Comparison of ENCODE assay signal across 11 cellular contexts in the genomic region with DNA sequence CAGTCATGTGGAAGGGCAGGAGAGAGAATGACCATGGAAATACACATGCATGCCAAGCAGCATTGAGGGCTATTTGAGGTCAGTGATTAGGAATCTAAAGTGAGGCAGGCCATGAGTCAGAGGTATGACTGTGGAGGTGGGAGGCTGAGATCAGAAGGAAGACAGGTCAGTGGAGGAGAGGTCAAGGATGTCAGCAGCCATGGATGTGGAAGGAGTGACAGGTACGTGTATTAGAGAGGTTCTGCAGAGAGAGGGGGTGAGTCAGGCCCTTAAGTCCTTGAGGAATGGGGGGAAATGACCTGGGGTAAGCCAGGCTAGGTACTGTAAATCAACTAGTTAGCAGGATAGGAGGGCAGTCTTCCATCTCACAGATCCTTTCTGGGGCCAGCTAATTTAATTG.
DNase-seq lines count a peak whose midpoint lies in the region; ATAC-seq, FAIRE-seq and TF ChIP-seq lines count a peak whose summit lies in the region.
"Had no signal": no experiment of that assay in that cellular context is flagged by ENCODE, and none has a peak within 500 bp of the region (broad histone marks: within the 10 kb centered on the region; RNA-seq: fewer than 3 reads in every experiment).

No MANE protein-coding gene starts in this region.

- H3K9ac ChIP-seq in HepG2 (ENCODE audit: insufficient read depth, low read depth, low read length): no peak overlapping the region

- 25% methylated on average over 1 of the region's 1 CpG for WGBS in HepG2 (ENCODE audit: low lambda C conversion rate)

- in situ Hi-C loops in HepG2 (cut with HindIII; ENCODE audit: extremely low pct_ligation_motif_present, low pct_unique_long_range_greater_than_20kb): no loop called here

- TF ChIP-seq CTCF in choroid plexus epithelial cell (conservative IDR thresholded peaks at IDR 0.05; ENCODE audit: low read depth, low read length) (no peak), HepG2 (CRISPR knock-in tag; IDR thresholded peaks at IDR 0.05) (no peak), A673 (conservative IDR thresholded peaks at IDR 0.05; ENCODE audit: low read depth, low read length) (no peak)

- DNase-seq in AG08396 (ENCODE audit: low spot score) (peak; percentile 67), HTR-8/SVneo (ENCODE audit: insufficient read length, low spot score) (peak; percentile 33), choroid plexus epithelial cell (ENCODE audit: low read depth) (peak; percentile 16), HepG2 (ENCODE audit: low spot score) (peak; percentile 52), C1 segment of cervical spinal cord (lab: John Stamatoyannopoulos, UW) (no peak), A673 (ENCODE audit: low spot score) (no peak)
- DNase-seq: activated CD4-positive, alpha-beta T cell treated with anti-CD3 and anti-CD28 coated beads for 1 hour; CD8-positive, alpha-beta memory T cell; effector CD4-positive, alpha-beta T cell had no signal

- intact Hi-C loops in HepG2 (cut with micrococcal nuclease; ENCODE audit: unreplicated experiment): no loop called here
- intact Hi-C loops in A673 (cut with micrococcal nuclease; ENCODE audit: unreplicated experiment): no loop called here

- TF ChIP-seq EP300 in HepG2 (IDR thresholded peaks at IDR 0.05; ENCODE audit: low read depth in 2 of 2, low read length in 2 of 2) (peak in 1 of 2 experiments; percentile 61; a peak in 1 of 4 replicates), HepG2 (CRISPR knock-in tag; IDR thresholded peaks at IDR 0.05; ENCODE audit: borderline replicate concordance) (no peak)

- 0 out of 2 replicates have a peak, but pooled peaks cover 8% of the 10 kb centered on the region for H3K4me1 ChIP-seq in HepG2 (ENCODE audit: insufficient read depth, low read length)
- H3K4me1 ChIP-seq in A673 (ENCODE audit: insufficient read depth, low read length, poor library complexity, severe bottlenecking): no peaks in the 10 kb centered on the region

- H3K27me3 ChIP-seq in HepG2 (ENCODE audit: control insufficient read depth in 1 of 2, insufficient read depth in 2 of 2, low read length in 2 of 2) (no peaks in the 10 kb centered on the region), A673 (replicated peaks; ENCODE audit: insufficient read depth, low read depth, low read length, poor library complexity) (no peaks in the 10 kb centered on the region)

- no peak overlapping the region for H3K27ac ChIP-seq in HepG2 (ENCODE audit: extremely low read length, insufficient read depth, low read length)
- H3K27ac ChIP-seq in A673 (ENCODE audit: low read depth, low read length, poor library complexity, severe bottlenecking): no peak overlapping the region

- no peak overlapping the region for H2AFZ ChIP-seq in HepG2 (ENCODE audit: low read length)

- no peaks in the 10 kb centered on the region for H3K79me2 ChIP-seq in HepG2 (ENCODE audit: insufficient read depth, low read length)

- H3K36me3 ChIP-seq in HepG2 (replicated peaks in 1 of 2; ENCODE audit: control insufficient read depth in 1 of 2, insufficient read depth in 2 of 2, low read length in 2 of 2) (no peaks in the 10 kb centered on the region), A673 (ENCODE audit: insufficient read depth, low read length, poor library complexity, severe bottlenecking) (no peaks in the 10 kb centered on the region)

- no peak for TF ChIP-seq POLR2A in HepG2 (IDR thresholded peaks at IDR 0.05; ENCODE audit: insufficient read depth in 1 of 2, low read depth in 2 of 2, low read length in 2 of 2)

- H3K4me2 ChIP-seq in HepG2 (ENCODE audit: low read depth, low read length): no peak overlapping the region

- POLR2A ChIA-PET in HepG2 (lab: Yijun Ruan, JAX): no interaction called here
- POLR2A ChIA-PET in A673 (lab: Charles Lee; ENCODE audit: low non-redundant PET): no interaction called here

- H3K4me3 ChIP-seq in choroid plexus epithelial cell (ENCODE audit: low read depth, low read length): no peak overlapping the region
- no peak overlapping the region for H3K4me3 ChIP-seq in HepG2 (replicated peaks in 1 of 3; ENCODE audit: insufficient read depth in 1 of 3, low read depth in 2 of 3, low read length in 3 of 3)
- H3K4me3 ChIP-seq in A673 (ENCODE audit: low read depth, low read length, poor library complexity, severe bottlenecking): no peak overlapping the region

- H3K9me3 ChIP-seq in HepG2 (ENCODE audit: low read length) (no peaks in the 10 kb centered on the region), A673 (ENCODE audit: low read depth, low read length, poor library complexity, severe bottlenecking) (no peaks in the 10 kb centered on the region)

- no peak for TF ChIP-seq RAD21 in HepG2 (CRISPR knock-in tag; IDR thresholded peaks at IDR 0.05)

- ATAC-seq in HepG2: peak; percentile 59; the same call in 2 of the 3 replicates
- ATAC-seq in GM19351 (IDR thresholded peaks at IDR 0.05; ENCODE audit: unreplicated experiment): no peak
- no peak for ATAC-seq in HG02642 (IDR thresholded peaks at IDR 0.05; ENCODE audit: poor library complexity, unreplicated experiment)

- CTCF ChIA-PET in HepG2 (lab: Yijun Ruan, JAX; ENCODE audit: low intra/inter-chr PET ratio, low total read pairs) (no interaction called here), A673 (lab: Charles Lee) (no interaction called here)

- FAIRE-seq in HTR-8/SVneo (lab: Jason Lieb, UNC): peak; percentile 16
- no peak for FAIRE-seq in HepG2 (lab: Jason Lieb, UNC)

- no TSS peak for BruUV-seq in HepG2 (replicated peaks; lab: Mats Ljungman, UMichigan)
- BruUV-seq in A673 (replicated peaks; lab: Mats Ljungman, UMichigan): no TSS peak

- no peaks in the 10 kb centered on the region for H4K20me1 ChIP-seq in HepG2 (ENCODE audit: insufficient read depth, low read length)

TF ChIP-seq in HepG2, 621 proteins besides CTCF, POLR2A, EP300 and RAD21 (continues in another document):
- TF ChIP-seq ZNF891 (CRISPR knock-in tag; IDR thresholded peaks at IDR 0.05) (no peak), HMG20A (CRISPR knock-in tag; IDR thresholded peaks at IDR 0.05; ENCODE audit: borderline replicate concordance) (peak; percentile 30; the same call in 1 of the 2 replicates), ZNF781 (CRISPR knock-in tag; IDR thresholded peaks at IDR 0.05; ENCODE audit: borderline replicate concordance, not compliant biosample characterization) (no peak), PPARG (CRISPR knock-in tag; conservative IDR thresholded peaks at IDR 0.05) (peak; percentile 73), SCMH1 (CRISPR knock-in tag; IDR thresholded peaks at IDR 0.05; ENCODE audit: borderline replicate concordance) (no peak), SRSF9 (IDR thresholded peaks at IDR 0.05; ENCODE audit: borderline replicate concordance, insufficient read depth, low read depth, low read length, poor library complexity, severe bottlenecking) (no peak), ZNF615 (CRISPR knock-in tag; IDR thresholded peaks at IDR 0.05; ENCODE audit: borderline replicate concordance) (no peak), MTF1 (CRISPR knock-in tag; IDR thresholded peaks at IDR 0.05) (no peak), AHR (CRISPR knock-in tag; IDR thresholded peaks at IDR 0.05) (no peak), NR2F6 (IDR thresholded peaks at IDR 0.05) (peak; percentile 35), NR2F6 (CRISPR knock-in tag; IDR thresholded peaks at IDR 0.05) (0 out of 2 replicates have a peak, but pooled peaks have one; percentile 12), GLI4 (CRISPR knock-in tag; IDR thresholded peaks at IDR 0.05; ENCODE audit: borderline replicate concordance) (no peak), TMF1 (CRISPR knock-in tag; IDR thresholded peaks at IDR 0.05; ENCODE audit: low read depth) (no peak), SNRNP70 (IDR thresholded peaks at IDR 0.05; ENCODE audit: low read depth, low read length) (no peak), ZNF24 (IDR thresholded peaks at IDR 0.05) (no peak)
- TF ChIP-seq, protein P1, sequence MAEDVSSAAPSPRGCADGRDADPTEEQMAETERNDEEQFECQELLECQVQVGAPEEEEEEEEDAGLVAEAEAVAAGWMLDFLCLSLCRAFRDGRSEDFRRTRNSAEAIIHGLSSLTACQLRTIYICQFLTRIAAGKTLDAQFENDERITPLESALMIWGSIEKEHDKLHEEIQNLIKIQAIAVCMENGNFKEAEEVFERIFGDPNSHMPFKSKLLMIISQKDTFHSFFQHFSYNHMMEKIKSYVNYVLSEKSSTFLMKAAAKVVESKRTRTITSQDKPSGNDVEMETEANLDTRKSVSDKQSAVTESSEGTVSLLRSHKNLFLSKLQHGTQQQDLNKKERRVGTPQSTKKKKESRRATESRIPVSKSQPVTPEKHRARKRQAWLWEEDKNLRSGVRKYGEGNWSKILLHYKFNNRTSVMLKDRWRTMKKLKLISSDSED (CRISPR knock-in tag; IDR thresholded peaks at IDR 0.05): no peak
- TF ChIP-seq, protein P2, sequence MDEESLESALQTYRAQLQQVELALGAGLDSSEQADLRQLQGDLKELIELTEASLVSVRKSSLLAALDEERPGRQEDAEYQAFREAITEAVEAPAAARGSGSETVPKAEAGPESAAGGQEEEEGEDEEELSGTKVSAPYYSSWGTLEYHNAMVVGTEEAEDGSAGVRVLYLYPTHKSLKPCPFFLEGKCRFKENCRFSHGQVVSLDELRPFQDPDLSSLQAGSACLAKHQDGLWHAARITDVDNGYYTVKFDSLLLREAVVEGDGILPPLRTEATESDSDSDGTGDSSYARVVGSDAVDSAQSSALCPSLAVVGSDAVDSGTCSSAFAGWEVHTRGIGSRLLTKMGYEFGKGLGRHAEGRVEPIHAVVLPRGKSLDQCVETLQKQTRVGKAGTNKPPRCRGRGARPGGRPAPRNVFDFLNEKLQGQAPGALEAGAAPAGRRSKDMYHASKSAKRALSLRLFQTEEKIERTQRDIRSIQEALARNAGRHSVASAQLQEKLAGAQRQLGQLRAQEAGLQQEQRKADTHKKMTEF (CRISPR knock-in tag; IDR thresholded peaks at IDR 0.05): no peak
- TF ChIP-seq, protein P3, sequence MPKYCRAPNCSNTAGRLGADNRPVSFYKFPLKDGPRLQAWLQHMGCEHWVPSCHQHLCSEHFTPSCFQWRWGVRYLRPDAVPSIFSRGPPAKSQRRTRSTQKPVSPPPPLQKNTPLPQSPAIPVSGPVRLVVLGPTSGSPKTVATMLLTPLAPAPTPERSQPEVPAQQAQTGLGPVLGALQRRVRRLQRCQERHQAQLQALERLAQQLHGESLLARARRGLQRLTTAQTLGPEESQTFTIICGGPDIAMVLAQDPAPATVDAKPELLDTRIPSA (CRISPR knock-in tag; IDR thresholded peaks at IDR 0.05; ENCODE audit: borderline replicate concordance): no peak
- TF ChIP-seq, protein P4, sequence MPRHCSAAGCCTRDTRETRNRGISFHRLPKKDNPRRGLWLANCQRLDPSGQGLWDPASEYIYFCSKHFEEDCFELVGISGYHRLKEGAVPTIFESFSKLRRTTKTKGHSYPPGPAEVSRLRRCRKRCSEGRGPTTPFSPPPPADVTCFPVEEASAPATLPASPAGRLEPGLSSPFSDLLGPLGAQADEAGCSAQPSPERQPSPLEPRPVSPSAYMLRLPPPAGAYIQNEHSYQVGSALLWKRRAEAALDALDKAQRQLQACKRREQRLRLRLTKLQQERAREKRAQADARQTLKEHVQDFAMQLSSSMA (CRISPR knock-in tag; IDR thresholded peaks at IDR 0.05): no peak

Comparison
In these comparisons a context has a peak if more than half of its experiments do, and no peak if none do; other contexts are left out.
1. DNase-seq: peak in AG08396 (single experiment), HTR-8/SVneo (single experiment), choroid plexus epithelial cell (single experiment) and HepG2 (single experiment); none in C1 segment of cervical spinal cord (0 of 14) and A673 (single experiment).